5 cellular contexts compared by ENCODE assay signal in genomic region chr7:39153113-39153512, GRCh38.
"Had no signal": no experiment of that assay in that cellular context is flagged by ENCODE, and none has a peak within 500 bp of the region (broad histone marks: within the 10 kb centered on the region; RNA-seq: fewer than 3 reads in every experiment).

No MANE protein-coding gene starts in this region.

- DNase-seq: IMR-90, KBM-7, KG1 had no signal

- H3K4me3 ChIP-seq: K562 had no signal

- H3K27ac ChIP-seq: HL-60 had no signal
